In genomic region chr13:98019186-98019585, GRCh38 we compare ENCODE assay signal across 26 cellular contexts.
"Had no signal": no experiment of that assay in that cellular context is flagged by ENCODE, and none has a peak within 500 bp of the region (broad histone marks: within the 10 kb centered on the region; RNA-seq: fewer than 3 reads in every experiment).

No MANE protein-coding gene starts in this region.

- ATAC-seq: Panc1 had no signal

- H3K4me1 ChIP-seq: ascending aorta, breast epithelium had no signal

- H3K4me1 Mint-ChIP-seq: activated B cell treated with CpG ODN at 0.5 μM for 24 hours; activated naive CD4-positive, alpha-beta T cell treated with anti-CD3 and anti-CD28 coated beads, Interleukin-2, amount 50 U/mL, for 24 hours had no signal

- H3K4me3 ChIP-seq: ascending aorta, breast epithelium, SJSA1 had no signal

- DNase-seq: activated B cell treated with CpG ODN at 0.5 μM for 24 hours; activated CD4-positive, alpha-beta memory T cell treated with anti-CD3 and anti-CD28 coated beads, Interleukin-2, amount 10 ng/mL, durations not matched to agents 7 days and 5 days; activated CD4-positive, alpha-beta T cell treated with anti-CD3 and anti-CD28 coated beads for 4 hours; activated CD4-positive, alpha-beta T cell treated with anti-CD3 and anti-CD28 coated beads, Interleukin-2, amount 50 U/mL, for 1 hour; activated CD4-positive, CD25-positive, alpha-beta regulatory T cell treated with anti-CD3 and anti-CD28 coated beads, Interleukin-2, amount 50 U/mL, for 72 hours; activated gamma-delta T cell; activated naive CD4-positive, alpha-beta T cell treated with Interleukin-2 at 50 U/mL for 16 hours; activated naive CD8-positive, alpha-beta T cell treated with anti-CD3 and anti-CD28 coated beads, Interleukin-2, amount 10 ng/mL, durations not matched to agents 7 days and 5 days; activated T-cell treated with anti-CD3 and anti-CD28 coated beads, Interleukin-2, amount 50 U/mL, for 24 hours; amygdala; NCI-H1105; NCI-H1417 treated with DMSO at 0.1 percent for 48 hours; NCI-H187 treated with DMSO at 0.1 percent for 48 hours; NCI-H2171 treated with DMSO at 0.1 percent for 48 hours; NCI-H226; NCI-H524 treated with DMSO at 0.1 percent for 48 hours; SHP77 treated with DMSO at 0.1 percent for 48 hours; SK-N-SH had no signal

- H3K27ac ChIP-seq: ascending aorta, breast epithelium, SJSA1 had no signal

- H3K4me2 ChIP-seq: SK-N-SH had no signal

- H3K9me3 Mint-ChIP-seq: activated B cell treated with CpG ODN at 0.5 μM for 24 hours; activated CD4-positive, alpha-beta memory T cell treated with anti-CD3 and anti-CD28 coated beads, Interleukin-2, amount 10 ng/mL, durations not matched to agents 7 days and 5 days; activated naive CD4-positive, alpha-beta T cell treated with anti-CD3 and anti-CD28 coated beads, Interleukin-2, amount 50 U/mL, for 24 hours; activated naive CD8-positive, alpha-beta T cell treated with anti-CD3 and anti-CD28 coated beads, Interleukin-2, amount 10 ng/mL, durations not matched to agents 7 days and 5 days; activated T-cell treated with anti-CD3 and anti-CD28 coated beads, Interleukin-2, amount 50 U/mL, for 24 hours; activated T-helper 2 cell treated with anti-CD3 and anti-CD28 coated beads, Interferon-gamma antibody, Interleukin-2, Interleukin-4, amounts not matched to agents 10 μg/mL and 5 μg/mL and 100 μg/mL, durations not matched to agents 14 hours and 24 hours and 36 hours; T-helper 1 cell treated with Interleukin-12 subunit alpha and Interleukin-12 subunit beta and Interleukin-4 antibody, amounts not matched to agents 30 μg/mL and 1 μg/mL, for 36 hours; T-helper 2 cell treated with Interferon-gamma antibody and Interleukin-4, amounts not matched to agents 5 μg/mL and 100 μg/mL, for 36 hours had no signal

- H3K9me2 ChIP-seq: SK-N-SH had no signal

- H3K27me3 ChIP-seq: ascending aorta, breast epithelium, SJSA1 had no signal

- H3K27ac Mint-ChIP-seq: activated B cell treated with CpG ODN at 0.5 μM for 24 hours; activated CD4-positive, alpha-beta memory T cell treated with anti-CD3 and anti-CD28 coated beads, Interleukin-2, amount 10 ng/mL, durations not matched to agents 7 days and 5 days; activated naive CD4-positive, alpha-beta T cell treated with anti-CD3 and anti-CD28 coated beads, Interleukin-2, amount 50 U/mL, for 24 hours; activated naive CD8-positive, alpha-beta T cell treated with anti-CD3 and anti-CD28 coated beads, Interleukin-2, amount 10 ng/mL, durations not matched to agents 7 days and 5 days; activated T-cell treated with anti-CD3 and anti-CD28 coated beads, Interleukin-2, amount 50 U/mL, for 24 hours; activated T-helper 2 cell treated with anti-CD3 and anti-CD28 coated beads, Interferon-gamma antibody, Interleukin-2, Interleukin-4, amounts not matched to agents 10 μg/mL and 5 μg/mL and 100 μg/mL, durations not matched to agents 14 hours and 24 hours and 36 hours; T-helper 1 cell treated with Interleukin-12 subunit alpha and Interleukin-12 subunit beta and Interleukin-4 antibody, amounts not matched to agents 30 μg/mL and 1 μg/mL, for 36 hours; T-helper 2 cell treated with Interferon-gamma antibody and Interleukin-4, amounts not matched to agents 5 μg/mL and 100 μg/mL, for 36 hours had no signal

- H3K27me3 Mint-ChIP-seq: activated B cell treated with CpG ODN at 0.5 μM for 24 hours; activated CD4-positive, alpha-beta memory T cell treated with anti-CD3 and anti-CD28 coated beads, Interleukin-2, amount 10 ng/mL, durations not matched to agents 7 days and 5 days; activated naive CD4-positive, alpha-beta T cell treated with anti-CD3 and anti-CD28 coated beads, Interleukin-2, amount 50 U/mL, for 24 hours; activated naive CD8-positive, alpha-beta T cell treated with anti-CD3 and anti-CD28 coated beads, Interleukin-2, amount 10 ng/mL, durations not matched to agents 7 days and 5 days; activated T-cell treated with anti-CD3 and anti-CD28 coated beads, Interleukin-2, amount 50 U/mL, for 24 hours had no signal

- H3K4me3 Mint-ChIP-seq: activated B cell treated with CpG ODN at 0.5 μM for 24 hours; activated CD4-positive, alpha-beta memory T cell treated with anti-CD3 and anti-CD28 coated beads, Interleukin-2, amount 10 ng/mL, durations not matched to agents 7 days and 5 days; activated naive CD4-positive, alpha-beta T cell treated with anti-CD3 and anti-CD28 coated beads, Interleukin-2, amount 50 U/mL, for 24 hours; activated naive CD8-positive, alpha-beta T cell treated with anti-CD3 and anti-CD28 coated beads, Interleukin-2, amount 10 ng/mL, durations not matched to agents 7 days and 5 days; activated T-cell treated with anti-CD3 and anti-CD28 coated beads, Interleukin-2, amount 50 U/mL, for 24 hours; T-helper 1 cell treated with Interleukin-12 subunit alpha and Interleukin-12 subunit beta and Interleukin-4 antibody, amounts not matched to agents 30 μg/mL and 1 μg/mL, for 36 hours; T-helper 2 cell treated with Interferon-gamma antibody and Interleukin-4, amounts not matched to agents 5 μg/mL and 100 μg/mL, for 36 hours had no signal

- H3K36me3 ChIP-seq: breast epithelium had no signal
